ENCODE assay signal across 9 cellular contexts in genomic region chr1:43991200-43991475, GRCh38. TPM values are rescaled to one million over a fixed set of nuclear protein-coding genes. Genes with fewer than 3 reads are reported as not detected.
DNase-seq lines count a peak whose midpoint lies in the region; ATAC-seq, FAIRE-seq and TF ChIP-seq lines count a peak whose summit lies in the region.
"Had no signal": no experiment of that assay in that cellular context is flagged by ENCODE, and none has a peak within 500 bp of the region (broad histone marks: within the 10 kb centered on the region; RNA-seq: fewer than 3 reads in every experiment).

No MANE protein-coding gene starts in this region.

- H3K9me3 Mint-ChIP-seq in activated T-cell treated with anti-CD3 and anti-CD28 coated beads, Interleukin-2, amount 50 U/mL, for 4 hours: no peaks in the 10 kb centered on the region
- H3K9me3 Mint-ChIP-seq in activated naive CD8-positive, alpha-beta T cell treated with anti-CD3 and anti-CD28 coated beads, Interleukin-2, amount 50 U/mL, for 24 hours: no peaks in the 10 kb centered on the region

- H3K9ac ChIP-seq in HepG2 (ENCODE audit: insufficient read depth, low read depth, low read length): peak overlapping the region; percentile 56

- TF ChIP-seq CTCF in HepG2 (CRISPR knock-in tag; IDR thresholded peaks at IDR 0.05) (no peak), tibial artery (IDR thresholded peaks at IDR 0.05) (no peak)

- TF ChIP-seq POLR2A in HepG2 (IDR thresholded peaks at IDR 0.05; ENCODE audit: insufficient read depth in 1 of 2, low read depth in 2 of 2, low read length in 2 of 2): no peak; a peak in 2 of 4 replicates

- no peak overlapping the region for H2AFZ ChIP-seq in HepG2 (ENCODE audit: low read length)

- H3K4me1 Mint-ChIP-seq in activated T-cell treated with anti-CD3 and anti-CD28 coated beads, Interleukin-2, amount 50 U/mL, for 4 hours (ENCODE audit: low read depth): peaks cover 11% of the 10 kb centered on the region
- peaks cover 14% of the 10 kb centered on the region for H3K4me1 Mint-ChIP-seq in activated naive CD8-positive, alpha-beta T cell treated with anti-CD3 and anti-CD28 coated beads, Interleukin-2, amount 50 U/mL, for 24 hours

- H3K4me2 ChIP-seq in HepG2 (ENCODE audit: low read depth, low read length): peak overlapping the region; percentile 89

- peak overlapping the region; percentile 90 for H3K4me3 Mint-ChIP-seq in activated T-cell treated with anti-CD3 and anti-CD28 coated beads, Interleukin-2, amount 50 U/mL, for 4 hours
- peak overlapping the region; percentile 82 for H3K4me3 Mint-ChIP-seq in activated naive CD8-positive, alpha-beta T cell treated with anti-CD3 and anti-CD28 coated beads, Interleukin-2, amount 50 U/mL, for 24 hours

- H3K27me3 ChIP-seq in HepG2 (ENCODE audit: control insufficient read depth in 1 of 2, insufficient read depth in 2 of 2, low read length in 2 of 2): no peaks in the 10 kb centered on the region
- H3K27me3 ChIP-seq in tibial artery: no peaks in the 10 kb centered on the region

- FAIRE-seq in HepG2 (lab: Jason Lieb, UNC): no peak
- FAIRE-seq: TTC549 had no signal

- POLR2A ChIA-PET in HepG2 (lab: Yijun Ruan, JAX): interaction anchor here (0.8 to 0.9 kb wide), 2 partner anchors 16 to 40 kb away, joined by 3 to 4 read pairs; partner anchors contain the start of genes ATP6V0B and SLC6A9

- intact Hi-C loops in HepG2 (cut with micrococcal nuclease; ENCODE audit: unreplicated experiment) (no loop called here), tibial artery (cut with DNase I; ENCODE audit: low total_unique reads) (no loop called here)

- peak overlapping the region; percentile 68 for H3K27ac Mint-ChIP-seq in activated naive CD8-positive, alpha-beta T cell treated with anti-CD3 and anti-CD28 coated beads, Interleukin-2, amount 50 U/mL, for 24 hours

- H3K4me3 ChIP-seq in HepG2 (replicated peaks in 1 of 3; ENCODE audit: insufficient read depth in 1 of 3, low read depth in 2 of 3, low read length in 3 of 3): peak overlapping the region; percentile 52 to 77 (median 75)
- H3K4me3 ChIP-seq in tibial artery: peak overlapping the region; percentile 64 to 66

- TF ChIP-seq RAD21 in HepG2 (CRISPR knock-in tag; IDR thresholded peaks at IDR 0.05): no peak

- H4K20me1 ChIP-seq in HepG2 (ENCODE audit: insufficient read depth, low read length): no peaks in the 10 kb centered on the region

- BruUV-seq in HepG2 (replicated peaks; lab: Mats Ljungman, UMichigan): no TSS peak

- peak in 1 of 2 donors; percentile 4 for ATAC-seq in activated T-cell treated with anti-CD3 and anti-CD28 coated beads, Interleukin-2, amount 50 U/mL, for 4 hours
- ATAC-seq in activated naive CD8-positive, alpha-beta T cell treated with anti-CD3 and anti-CD28 coated beads, Interleukin-2, amount 50 U/mL, for 24 hours: no peak
- no peak for ATAC-seq in HepG2
- ATAC-seq in HG03135 (IDR thresholded peaks at IDR 0.05; ENCODE audit: unreplicated experiment): no peak

- no peak for TF ChIP-seq EP300 in HepG2 (IDR thresholded peaks at IDR 0.05; ENCODE audit: low read depth in 2 of 2, low read length in 2 of 2)
- no peak for TF ChIP-seq EP300 in HepG2 (CRISPR knock-in tag; IDR thresholded peaks at IDR 0.05; ENCODE audit: borderline replicate concordance)

- H3K36me3 ChIP-seq in HepG2 (replicated peaks in 1 of 2; ENCODE audit: control insufficient read depth in 1 of 2, insufficient read depth in 2 of 2, low read length in 2 of 2) (peaks cover 0 to 1% of the 10 kb centered on the region in 2 experiments; a peak in 1 of 5 replicates), tibial artery (peaks cover 0 to under 1% (median 0%) of the 10 kb centered on the region in 3 donors)

- H3K27me3 Mint-ChIP-seq in activated T-cell treated with anti-CD3 and anti-CD28 coated beads, Interleukin-2, amount 50 U/mL, for 4 hours (ENCODE audit: low read depth): no peaks in the 10 kb centered on the region
- H3K27me3 Mint-ChIP-seq in activated naive CD8-positive, alpha-beta T cell treated with anti-CD3 and anti-CD28 coated beads, Interleukin-2, amount 50 U/mL, for 24 hours: peaks cover 2% of the 10 kb centered on the region

- WGBS in HepG2 (ENCODE audit: low lambda C conversion rate): 0% methylated on average over 4 of the region's 10 CpGs

- H3K27ac ChIP-seq in HepG2 (ENCODE audit: extremely low read length, insufficient read depth, low read length) (peak overlapping the region; percentile 54), tibial artery (peak overlapping the region; percentile 69 to 79)

- CTCF ChIA-PET in HepG2 (lab: Yijun Ruan, JAX; ENCODE audit: low intra/inter-chr PET ratio, low total read pairs): no interaction called here

- no peak for DNase-seq in activated T-cell treated with anti-CD3 and anti-CD28 coated beads, Interleukin-2, amount 50 U/mL, for 4 hours
- no peak for DNase-seq in activated T-cell treated with anti-CD3 and anti-CD28 coated beads, Interleukin-2, amount 50 U/mL, for 48 hours
- DNase-seq in activated naive CD8-positive, alpha-beta T cell treated with anti-CD3 and anti-CD28 coated beads, Interleukin-2, amount 50 U/mL, for 24 hours: no peak
- DNase-seq in HepG2 (ENCODE audit: low spot score) (no peak), tibial artery (no peak), GDM1 (lab: John Stamatoyannopoulos, UW) (no peak), RKO (ENCODE audit: low spot score) (no peak)

- no peaks in the 10 kb centered on the region for H3K9me3 ChIP-seq in HepG2 (ENCODE audit: low read length)
- H3K9me3 ChIP-seq in tibial artery: no peaks in the 10 kb centered on the region

- in situ Hi-C loops in HepG2 (cut with HindIII; ENCODE audit: extremely low pct_ligation_motif_present, low pct_unique_long_range_greater_than_20kb): no loop called here

- H3K79me2 ChIP-seq in HepG2 (ENCODE audit: insufficient read depth, low read length): no peaks in the 10 kb centered on the region

- no peaks in the 10 kb centered on the region for H3K36me3 Mint-ChIP-seq in activated T-cell treated with anti-CD3 and anti-CD28 coated beads, Interleukin-2, amount 50 U/mL, for 4 hours (ENCODE audit: insufficient read depth)
- H3K36me3 Mint-ChIP-seq in activated naive CD8-positive, alpha-beta T cell treated with anti-CD3 and anti-CD28 coated beads, Interleukin-2, amount 50 U/mL, for 24 hours (ENCODE audit: low read depth): no peaks in the 10 kb centered on the region

- H3K4me1 ChIP-seq in HepG2 (ENCODE audit: insufficient read depth, low read length): peaks cover 62% of the 10 kb centered on the region
- peaks cover 7 to 16% (median 13%) of the 10 kb centered on the region in 4 donors for H3K4me1 ChIP-seq in tibial artery

RNA-seq across cellular contexts. Expression of gene CCDC24, which starts 0.3 kb away (rescaled TPM):
- total RNA-seq in activated T-cell treated with anti-CD3 and anti-CD28 coated beads, Interleukin-2, amount 50 U/mL, for 4 hours: 1 to 10 TPM; 1.0 to 1.8 (median 1.2) TPM
- 2.2 and 2.9 TPM in 2 replicates for total RNA-seq in HepG2 (2016; rRNA removed; fragmentation: Illumina TruSeq; extraction: Trizol)
- 0.79 and 2.4 TPM in 2 replicates for total RNA-seq in HepG2 (2016; cell fraction: cytosol; rRNA removed; fragmentation: Illumina TruSeq; extraction: Trizol; ENCODE audit: low read depth)
- 0.95 and 2.5 TPM in 2 replicates for total RNA-seq in HepG2 (2016; cell fraction: insoluble cytoplasmic fraction; rRNA removed; fragmentation: Illumina TruSeq; extraction: Trizol)
- 1.8 and 2.6 TPM in 2 replicates for total RNA-seq in HepG2 (2016; cell fraction: membrane; rRNA removed; fragmentation: Illumina TruSeq; extraction: Trizol)
- 2.8 and 3.1 TPM in 2 replicates for total RNA-seq in HepG2 (2016; cell fraction: nucleus; rRNA removed; fragmentation: Illumina TruSeq; extraction: Trizol)
- 1.4 and 1.8 TPM in 2 replicates for polyA plus RNA-seq in HepG2 (2011; rRNA removed)
- polyA plus RNA-seq in HepG2 (2011; cell fraction: cytosol; rRNA removed): 0.59 and 0.82 TPM in 2 replicates
- polyA plus RNA-seq in HepG2 (2011; cell fraction: nucleus; rRNA removed): 8.4 and 10.6 TPM in 2 replicates
- polyA plus RNA-seq in HepG2 (2012): 2.3 and 3.3 TPM in 2 replicates
- polyA plus RNA-seq in HepG2 (2016; cell fraction: cytosol; fragmentation: Illumina TruSeq; extraction: Trizol; ENCODE audit: low read depth): 1.3 and 1.8 TPM in 2 replicates
- polyA plus RNA-seq in HepG2 (2016; cell fraction: insoluble cytoplasmic fraction; fragmentation: Illumina TruSeq; extraction: Trizol; ENCODE audit: low read depth): 2.1 and 2.4 TPM in 2 replicates
- polyA plus RNA-seq in HepG2 (2016; cell fraction: membrane; fragmentation: Illumina TruSeq; extraction: Trizol; ENCODE audit: low read depth): 1.7 and 2.2 TPM in 2 replicates
- 4.7 and 6.9 TPM in 2 replicates for polyA plus RNA-seq in HepG2 (2016; cell fraction: nucleus; fragmentation: Illumina TruSeq; extraction: Trizol; ENCODE audit: insufficient read depth, low read depth)
- polyA minus RNA-seq in HepG2 (2011; rRNA and poly(A)+ RNA removed; ENCODE audit: low replicate concordance): 1.1 and 1.6 TPM in 2 replicates
- polyA minus RNA-seq in HepG2 (2011; cell fraction: cytosol; rRNA and poly(A)+ RNA removed): not detected in 2 replicates
- 1.2 and 1.9 TPM in 2 replicates for polyA minus RNA-seq in HepG2 (2011; cell fraction: nucleus; rRNA and poly(A)+ RNA removed)

RNA-seq across cellular contexts. Expression of gene B4GALT2, which starts 12.1 kb away (rescaled TPM):
- total RNA-seq in activated T-cell treated with anti-CD3 and anti-CD28 coated beads, Interleukin-2, amount 50 U/mL, for 4 hours: 10 to 100 TPM; 32.1 to 35.1 (median 33.7) TPM
- total RNA-seq in HepG2 (2016; rRNA removed; fragmentation: Illumina TruSeq; extraction: Trizol): 56.5 and 78.0 TPM in 2 replicates
- 81.0 and 86.5 TPM in 2 replicates for total RNA-seq in HepG2 (2016; cell fraction: cytosol; rRNA removed; fragmentation: Illumina TruSeq; extraction: Trizol; ENCODE audit: low read depth)
- total RNA-seq in HepG2 (2016; cell fraction: insoluble cytoplasmic fraction; rRNA removed; fragmentation: Illumina TruSeq; extraction: Trizol): 57.1 and 86.7 TPM in 2 replicates
- total RNA-seq in HepG2 (2016; cell fraction: membrane; rRNA removed; fragmentation: Illumina TruSeq; extraction: Trizol): 144 and 151 TPM in 2 replicates
- 42.0 and 49.7 TPM in 2 replicates for total RNA-seq in HepG2 (2016; cell fraction: nucleus; rRNA removed; fragmentation: Illumina TruSeq; extraction: Trizol)
- 41.9 and 57.0 TPM in 2 replicates for polyA plus RNA-seq in HepG2 (2011; rRNA removed)
- polyA plus RNA-seq in HepG2 (2011; cell fraction: cytosol; rRNA removed): 39.2 and 66.4 TPM in 2 replicates
- 53.0 and 54.3 TPM in 2 replicates for polyA plus RNA-seq in HepG2 (2011; cell fraction: nucleus; rRNA removed)
- 40.1 and 41.5 TPM in 2 replicates for polyA plus RNA-seq in HepG2 (2012)
- polyA plus RNA-seq in HepG2 (2016; cell fraction: cytosol; fragmentation: Illumina TruSeq; extraction: Trizol; ENCODE audit: low read depth): 96.5 and 101 TPM in 2 replicates
- 67.6 and 73.0 TPM in 2 replicates for polyA plus RNA-seq in HepG2 (2016; cell fraction: insoluble cytoplasmic fraction; fragmentation: Illumina TruSeq; extraction: Trizol; ENCODE audit: low read depth)
- 132 and 145 TPM in 2 replicates for polyA plus RNA-seq in HepG2 (2016; cell fraction: membrane; fragmentation: Illumina TruSeq; extraction: Trizol; ENCODE audit: low read depth)
- 86.0 and 90.4 TPM in 2 replicates for polyA plus RNA-seq in HepG2 (2016; cell fraction: nucleus; fragmentation: Illumina TruSeq; extraction: Trizol; ENCODE audit: insufficient read depth, low read depth)
- polyA minus RNA-seq in HepG2 (2011; rRNA and poly(A)+ RNA removed; ENCODE audit: low replicate concordance): 52.0 and 94.8 TPM in 2 replicates
- 24.3 and 27.3 TPM in 2 replicates for polyA minus RNA-seq in HepG2 (2011; cell fraction: cytosol; rRNA and poly(A)+ RNA removed)
- polyA minus RNA-seq in HepG2 (2011; cell fraction: nucleus; rRNA and poly(A)+ RNA removed): 13.7 and 15.8 TPM in 2 replicates

RNA-seq across cellular contexts. Expression of gene ATP6V0B, which starts 16.4 kb away (rescaled TPM):
- total RNA-seq in activated T-cell treated with anti-CD3 and anti-CD28 coated beads, Interleukin-2, amount 50 U/mL, for 4 hours: 100 to 1,000 TPM; 202 to 210 (median 209) TPM
- total RNA-seq in HepG2 (2016; rRNA removed; fragmentation: Illumina TruSeq; extraction: Trizol): 76.4 and 161 TPM in 2 replicates
- total RNA-seq in HepG2 (2016; cell fraction: cytosol; rRNA removed; fragmentation: Illumina TruSeq; extraction: Trizol; ENCODE audit: low read depth): 117 and 155 TPM in 2 replicates
- total RNA-seq in HepG2 (2016; cell fraction: insoluble cytoplasmic fraction; rRNA removed; fragmentation: Illumina TruSeq; extraction: Trizol): 83.5 and 169 TPM in 2 replicates
- total RNA-seq in HepG2 (2016; cell fraction: membrane; rRNA removed; fragmentation: Illumina TruSeq; extraction: Trizol): 125 and 145 TPM in 2 replicates
- 134 and 145 TPM in 2 replicates for total RNA-seq in HepG2 (2016; cell fraction: nucleus; rRNA removed; fragmentation: Illumina TruSeq; extraction: Trizol)
- 157 and 169 TPM in 2 replicates for polyA plus RNA-seq in HepG2 (2011; rRNA removed)
- 171 and 212 TPM in 2 replicates for polyA plus RNA-seq in HepG2 (2011; cell fraction: cytosol; rRNA removed)
- 191 and 208 TPM in 2 replicates for polyA plus RNA-seq in HepG2 (2011; cell fraction: nucleus; rRNA removed)
- polyA plus RNA-seq in HepG2 (2012): 45.1 and 96.9 TPM in 2 replicates
- polyA plus RNA-seq in HepG2 (2016; cell fraction: cytosol; fragmentation: Illumina TruSeq; extraction: Trizol; ENCODE audit: low read depth): 104 and 146 TPM in 2 replicates
- 64.0 and 66.5 TPM in 2 replicates for polyA plus RNA-seq in HepG2 (2016; cell fraction: insoluble cytoplasmic fraction; fragmentation: Illumina TruSeq; extraction: Trizol; ENCODE audit: low read depth)
- 95.1 and 113 TPM in 2 replicates for polyA plus RNA-seq in HepG2 (2016; cell fraction: membrane; fragmentation: Illumina TruSeq; extraction: Trizol; ENCODE audit: low read depth)
- polyA plus RNA-seq in HepG2 (2016; cell fraction: nucleus; fragmentation: Illumina TruSeq; extraction: Trizol; ENCODE audit: insufficient read depth, low read depth): 218 and 233 TPM in 2 replicates
- 161 and 288 TPM in 2 replicates for polyA minus RNA-seq in HepG2 (2011; rRNA and poly(A)+ RNA removed; ENCODE audit: low replicate concordance)
- polyA minus RNA-seq in HepG2 (2011; cell fraction: cytosol; rRNA and poly(A)+ RNA removed): 33.1 and 37.3 TPM in 2 replicates
- polyA minus RNA-seq in HepG2 (2011; cell fraction: nucleus; rRNA and poly(A)+ RNA removed): 51.0 and 60.8 TPM in 2 replicates

RNA-seq across cellular contexts. Expression of gene DPH2, which starts 21.3 kb away (rescaled TPM):
- 100 to 1,000 TPM; 128 to 151 (median 145) TPM for total RNA-seq in activated T-cell treated with anti-CD3 and anti-CD28 coated beads, Interleukin-2, amount 50 U/mL, for 4 hours
- 38.3 and 40.5 TPM in 2 replicates for total RNA-seq in HepG2 (2016; rRNA removed; fragmentation: Illumina TruSeq; extraction: Trizol)
- total RNA-seq in HepG2 (2016; cell fraction: cytosol; rRNA removed; fragmentation: Illumina TruSeq; extraction: Trizol; ENCODE audit: low read depth): 15.2 TPM in 2 replicates
- total RNA-seq in HepG2 (2016; cell fraction: insoluble cytoplasmic fraction; rRNA removed; fragmentation: Illumina TruSeq; extraction: Trizol): 33.0 and 37.1 TPM in 2 replicates
- 43.0 and 46.2 TPM in 2 replicates for total RNA-seq in HepG2 (2016; cell fraction: membrane; rRNA removed; fragmentation: Illumina TruSeq; extraction: Trizol)
- total RNA-seq in HepG2 (2016; cell fraction: nucleus; rRNA removed; fragmentation: Illumina TruSeq; extraction: Trizol): 21.9 and 28.3 TPM in 2 replicates
- 32.2 and 39.3 TPM in 2 replicates for polyA plus RNA-seq in HepG2 (2011; rRNA removed)
- polyA plus RNA-seq in HepG2 (2011; cell fraction: cytosol; rRNA removed): 29.8 and 30.1 TPM in 2 replicates
- 143 and 148 TPM in 2 replicates for polyA plus RNA-seq in HepG2 (2011; cell fraction: nucleus; rRNA removed)
- 16.3 and 20.7 TPM in 2 replicates for polyA plus RNA-seq in HepG2 (2012)
- 16.6 and 18.7 TPM in 2 replicates for polyA plus RNA-seq in HepG2 (2016; cell fraction: cytosol; fragmentation: Illumina TruSeq; extraction: Trizol; ENCODE audit: low read depth)
- polyA plus RNA-seq in HepG2 (2016; cell fraction: insoluble cytoplasmic fraction; fragmentation: Illumina TruSeq; extraction: Trizol; ENCODE audit: low read depth): 33.1 and 38.5 TPM in 2 replicates
- polyA plus RNA-seq in HepG2 (2016; cell fraction: membrane; fragmentation: Illumina TruSeq; extraction: Trizol; ENCODE audit: low read depth): 41.7 and 43.1 TPM in 2 replicates
- 50.3 and 52.5 TPM in 2 replicates for polyA plus RNA-seq in HepG2 (2016; cell fraction: nucleus; fragmentation: Illumina TruSeq; extraction: Trizol; ENCODE audit: insufficient read depth, low read depth)
- 71.2 and 144 TPM in 2 replicates for polyA minus RNA-seq in HepG2 (2011; rRNA and poly(A)+ RNA removed; ENCODE audit: low replicate concordance)
- 10.3 and 13.5 TPM in 2 replicates for polyA minus RNA-seq in HepG2 (2011; cell fraction: cytosol; rRNA and poly(A)+ RNA removed)
- polyA minus RNA-seq in HepG2 (2011; cell fraction: nucleus; rRNA and poly(A)+ RNA removed): 36.7 and 43.0 TPM in 2 replicates

RNA-seq across cellular contexts. Expression of gene SLC6A9, which starts 40.1 kb away (rescaled TPM):
- total RNA-seq in activated T-cell treated with anti-CD3 and anti-CD28 coated beads, Interleukin-2, amount 50 U/mL, for 4 hours: 10 to 100 TPM; 14.3 to 25.0 (median 18.3) TPM
- 4.8 and 8.5 TPM in 2 replicates for total RNA-seq in HepG2 (2016; rRNA removed; fragmentation: Illumina TruSeq; extraction: Trizol)
- 1.5 and 2.2 TPM in 2 replicates for total RNA-seq in HepG2 (2016; cell fraction: cytosol; rRNA removed; fragmentation: Illumina TruSeq; extraction: Trizol; ENCODE audit: low read depth)
- 3.6 and 8.3 TPM in 2 replicates for total RNA-seq in HepG2 (2016; cell fraction: insoluble cytoplasmic fraction; rRNA removed; fragmentation: Illumina TruSeq; extraction: Trizol)
- 5.1 and 6.1 TPM in 2 replicates for total RNA-seq in HepG2 (2016; cell fraction: membrane; rRNA removed; fragmentation: Illumina TruSeq; extraction: Trizol)
- 11.0 and 14.1 TPM in 2 replicates for total RNA-seq in HepG2 (2016; cell fraction: nucleus; rRNA removed; fragmentation: Illumina TruSeq; extraction: Trizol)
- polyA plus RNA-seq in HepG2 (2011; rRNA removed): 9.9 and 16.1 TPM in 2 replicates
- polyA plus RNA-seq in HepG2 (2011; cell fraction: cytosol; rRNA removed): 7.9 and 8.4 TPM in 2 replicates
- 33.5 and 37.5 TPM in 2 replicates for polyA plus RNA-seq in HepG2 (2011; cell fraction: nucleus; rRNA removed)
- 11.7 and 19.4 TPM in 2 replicates for polyA plus RNA-seq in HepG2 (2012)
- 2.5 TPM in 2 replicates for polyA plus RNA-seq in HepG2 (2016; cell fraction: cytosol; fragmentation: Illumina TruSeq; extraction: Trizol; ENCODE audit: low read depth)
- 5.1 and 6.9 TPM in 2 replicates for polyA plus RNA-seq in HepG2 (2016; cell fraction: insoluble cytoplasmic fraction; fragmentation: Illumina TruSeq; extraction: Trizol; ENCODE audit: low read depth)
- polyA plus RNA-seq in HepG2 (2016; cell fraction: membrane; fragmentation: Illumina TruSeq; extraction: Trizol; ENCODE audit: low read depth): 5.7 and 5.9 TPM in 2 replicates
- 20.8 and 22.7 TPM in 2 replicates for polyA plus RNA-seq in HepG2 (2016; cell fraction: nucleus; fragmentation: Illumina TruSeq; extraction: Trizol; ENCODE audit: insufficient read depth, low read depth)
- 32.9 and 95.0 TPM in 2 replicates for polyA minus RNA-seq in HepG2 (2011; rRNA and poly(A)+ RNA removed; ENCODE audit: low replicate concordance)
- 7.2 and 7.7 TPM in 2 replicates for polyA minus RNA-seq in HepG2 (2011; cell fraction: cytosol; rRNA and poly(A)+ RNA removed)
- 11.1 and 11.3 TPM in 2 replicates for polyA minus RNA-seq in HepG2 (2011; cell fraction: nucleus; rRNA and poly(A)+ RNA removed)
